8 cellular contexts compared by ENCODE assay signal in the genomic region with DNA sequence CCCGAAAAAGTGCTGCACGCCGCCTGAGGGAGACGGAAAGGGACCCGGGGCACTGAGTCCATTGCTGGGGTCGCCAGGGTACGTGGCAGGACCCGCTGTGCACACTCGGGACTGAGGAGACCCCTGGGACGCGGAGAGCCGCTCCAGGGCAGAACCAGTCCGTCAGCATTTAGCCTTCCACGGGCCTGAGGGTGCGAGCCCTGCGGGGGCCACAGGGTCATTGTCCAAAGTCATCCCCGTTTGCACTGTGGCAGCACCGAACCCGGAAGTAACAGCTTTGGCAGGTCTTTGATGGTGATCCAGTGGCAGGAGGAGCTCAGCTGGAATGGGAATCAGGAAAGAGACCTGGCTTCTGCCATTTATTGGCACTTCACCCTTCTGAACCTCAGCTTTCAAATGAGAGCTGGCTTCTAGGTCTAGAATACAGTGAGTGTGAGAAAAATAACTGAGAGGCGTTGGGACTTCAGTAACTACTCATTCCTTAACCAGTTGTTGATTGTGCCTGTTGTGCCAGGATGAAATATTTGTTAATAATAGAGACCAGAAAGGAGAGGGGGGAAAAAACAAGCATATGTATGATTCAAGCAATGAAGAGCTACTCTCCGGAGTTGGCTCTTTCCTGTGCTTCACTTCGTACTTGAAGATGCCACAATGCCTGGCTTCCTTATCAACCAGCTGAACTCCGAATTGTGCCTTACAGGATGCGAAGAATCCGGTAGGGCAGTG. TPM values are rescaled to one million over a fixed set of nuclear protein-coding genes. Genes with fewer than 3 reads are reported as not detected.
A peak's percentile ranks its signal among the peaks of the same experiment; 100 is the strongest.
DNase-seq lines count a peak whose midpoint lies in the region; ATAC-seq and TF ChIP-seq lines count a peak whose summit lies in the region.

No MANE protein-coding gene starts in this region.

- BruUV-seq in A673 (replicated peaks; lab: Mats Ljungman, UMichigan): no TSS peak

- intact Hi-C loops in A673 (cut with micrococcal nuclease; ENCODE audit: unreplicated experiment) (no loop called here), Right ventricle myocardium superior (cut with DNase I) (loop anchor here (5.0 kb wide), 1 partner anchor 67 kb away; no protein-coding TSS in a partner anchor)

- DNase-seq in A673 (ENCODE audit: low spot score) (peak; percentile 38), OCI-M1 (lab: John Stamatoyannopoulos, UW) (peak; percentile 69), amniotic epithelial cell (ENCODE audit: low read depth) (peak; percentile 35), Right ventricle myocardium superior (peak; percentile 67), omental fat pad (ENCODE audit: low spot score) (peak; percentile 35), OCI-M2 (lab: John Stamatoyannopoulos, UW; ENCODE audit: unreplicated experiment) (no peak)

- H3K4me1 ChIP-seq in A673 (ENCODE audit: insufficient read depth, low read length, poor library complexity, severe bottlenecking): peaks cover 8% of the 10 kb centered on the region

- H3K27me3 ChIP-seq in A673 (replicated peaks; ENCODE audit: insufficient read depth, low read depth, low read length, poor library complexity): no peaks in the 10 kb centered on the region

- H3K27ac ChIP-seq in A673 (ENCODE audit: low read depth, low read length, poor library complexity, severe bottlenecking): peak overlapping the region; percentile 95

- no peaks in the 10 kb centered on the region for H3K36me3 ChIP-seq in A673 (ENCODE audit: insufficient read depth, low read length, poor library complexity, severe bottlenecking)

- H3K4me3 ChIP-seq in A673 (ENCODE audit: low read depth, low read length, poor library complexity, severe bottlenecking): peak overlapping the region; percentile 97

- POLR2A ChIA-PET in A673 (lab: Charles Lee; ENCODE audit: low non-redundant PET): interaction anchor here (0.6 kb wide), 1 partner anchor 172 kb away, joined by 5 read pairs; no protein-coding TSS in a partner anchor

- ATAC-seq in GM18502 (IDR thresholded peaks at IDR 0.05; ENCODE audit: poor library complexity, unreplicated experiment) (peak; percentile 21), HG03103 (IDR thresholded peaks at IDR 0.05; ENCODE audit: low read depth, unreplicated experiment) (peak; percentile 11), Right ventricle myocardium superior (ENCODE audit: poor library complexity) (peak; percentile 74), omental fat pad (ENCODE audit: low FRiP score) (peak; percentile 29)

- TF ChIP-seq CTCF in A673 (conservative IDR thresholded peaks at IDR 0.05; ENCODE audit: low read depth, low read length) (no peak), omental fat pad (IDR thresholded peaks at IDR 0.05) (no peak)

- CTCF ChIA-PET in A673 (lab: Charles Lee): interaction anchor here (1.1 kb wide), 1 partner anchor 11 kb away, joined by 4 read pairs; no protein-coding TSS in a partner anchor

- no peaks in the 10 kb centered on the region for H3K9me3 ChIP-seq in A673 (ENCODE audit: low read depth, low read length, poor library complexity, severe bottlenecking)

RNA-seq across cellular contexts. Expression of gene ARHGAP12, which starts 0.8 kb away (rescaled TPM):
- total RNA-seq in A673 (2021) (28.3 and 30.0 TPM in 2 replicates), Right ventricle myocardium superior (21.7 TPM), omental fat pad (10 to 100 TPM; 20.4 to 47.4 (median 33.1) TPM)

Comparison
In these comparisons a context has a peak if more than half of its experiments do, and no peak if none do; other contexts are left out.
1. ATAC-seq: peak in every context shown above with its lines; median percentile 74 in Right ventricle myocardium superior; 29 in omental fat pad; 21 in GM18502; 11 in HG03103.